In genomic region chr3:21105784-21106183, GRCh38 we compare ENCODE assay signal across 25 cellular contexts.
"Had no signal": no experiment of that assay in that cellular context is flagged by ENCODE, and none has a peak within 500 bp of the region (broad histone marks: within the 10 kb centered on the region; RNA-seq: fewer than 3 reads in every experiment).

No MANE protein-coding gene starts in this region.

- H2AFZ ChIP-seq: parathyroid adenoma had no signal

- DNase-seq: naive thymus-derived CD4-positive, alpha-beta T cell; natural killer cell; occipital lobe; ovary; psoas muscle; right cardiac atrium; right lobe of liver; sigmoid colon; small intestine; stimulated activated CD4-positive, alpha-beta T cell treated with anti-CD3 and anti-CD28 coated beads, Interleukin-15, amount 100 ng/mL, for 24 hours; stimulated activated CD4-positive, alpha-beta T cell treated with anti-CD3 and anti-CD28 coated beads, Interleukin-4, amount 100 ng/mL, for 1 hour; stimulated activated CD4-positive, alpha-beta T cell treated with anti-CD3 and anti-CD28 coated beads, Interleukin-4, amount 100 ng/mL, for 4 hours; stimulated activated CD8-positive, alpha-beta memory T cell treated with anti-CD3 and anti-CD28 coated beads, Interleukin-4, amount 100 ng/mL, for 48 hours; stimulated activated naive B cell treated with anti-CD40 and anti-IgM and Interleukin-4, amounts not matched to agents 10 μg/mL and 1 μg/mL and 100 μg/mL, for 72 hours; stimulated activated naive CD4-positive, alpha-beta T cell treated with Interleukin-2 at 50 U/mL for 16 hours; stomach; tibial artery; transverse colon; upper lobe of right lung; uterus had no signal

- H3K4me3 ChIP-seq: ovary, psoas muscle, right lobe of liver, sigmoid colon, stomach, tibial artery, transverse colon, upper lobe of right lung, uterus had no signal

- H3K4me3 Mint-ChIP-seq: naive thymus-derived CD4-positive, alpha-beta T cell; natural killer cell; nephron; stimulated activated naive B cell treated with anti-CD40 and anti-IgM and Interleukin-4, amounts not matched to agents 10 μg/mL and 1 μg/mL and 100 μg/mL, for 72 hours; stimulated activated naive CD8-positive, alpha-beta T cell treated with anti-CD3 and anti-CD28 coated beads, Interleukin-15, Interleukin-2, amounts not matched to agents 100 ng/mL and 50 ng/mL, for 24 hours; type B pancreatic cell had no signal

- H3K27ac Mint-ChIP-seq: naive thymus-derived CD4-positive, alpha-beta T cell; natural killer cell; nephron; progenitor cell of endocrine pancreas; stimulated activated naive B cell treated with anti-CD40 and anti-IgM and Interleukin-4, amounts not matched to agents 10 μg/mL and 1 μg/mL and 100 μg/mL, for 72 hours; stimulated activated naive CD8-positive, alpha-beta T cell treated with anti-CD3 and anti-CD28 coated beads, Interleukin-15, Interleukin-2, amounts not matched to agents 100 ng/mL and 50 ng/mL, for 24 hours; type B pancreatic cell had no signal

- H3K9me3 ChIP-seq: ovary, right lobe of liver, tibial artery, upper lobe of right lung, uterus had no signal

- H3K36me3 ChIP-seq: ovary, right lobe of liver, sigmoid colon, stomach, tibial artery, transverse colon, upper lobe of right lung, uterus had no signal

- H3K4me1 Mint-ChIP-seq: naive thymus-derived CD4-positive, alpha-beta T cell; natural killer cell; nephron; stimulated activated naive B cell treated with anti-CD40 and anti-IgM and Interleukin-4, amounts not matched to agents 10 μg/mL and 1 μg/mL and 100 μg/mL, for 72 hours had no signal

- H3K4me1 ChIP-seq: parathyroid adenoma, psoas muscle, right lobe of liver, sigmoid colon, stomach, tibial artery, transverse colon, upper lobe of right lung, uterus had no signal

- H3K9me3 Mint-ChIP-seq: type B pancreatic cell had no signal

- H3K27me3 Mint-ChIP-seq: naive thymus-derived CD4-positive, alpha-beta T cell; progenitor cell of endocrine pancreas; stimulated activated naive B cell treated with anti-CD40 and anti-IgM and Interleukin-4, amounts not matched to agents 10 μg/mL and 1 μg/mL and 100 μg/mL, for 72 hours; stimulated activated naive CD8-positive, alpha-beta T cell treated with anti-CD3 and anti-CD28 coated beads, Interleukin-15, Interleukin-2, amounts not matched to agents 100 ng/mL and 50 ng/mL, for 24 hours had no signal

- H3K27me3 ChIP-seq: ovary, right lobe of liver, sigmoid colon, stomach, tibial artery, transverse colon, upper lobe of right lung, uterus had no signal

- H3K36me3 Mint-ChIP-seq: naive thymus-derived CD4-positive, alpha-beta T cell; stimulated activated naive B cell treated with anti-CD40 and anti-IgM and Interleukin-4, amounts not matched to agents 10 μg/mL and 1 μg/mL and 100 μg/mL, for 72 hours; type B pancreatic cell had no signal

- ATAC-seq: naive thymus-derived CD4-positive, alpha-beta T cell; natural killer cell; psoas muscle; right cardiac atrium; stimulated activated naive B cell treated with anti-CD40 and anti-IgM and Interleukin-4, amounts not matched to agents 10 μg/mL and 1 μg/mL and 100 μg/mL, for 72 hours had no signal

- H3K79me2 ChIP-seq: parathyroid adenoma had no signal

- FAIRE-seq: small intestine had no signal

- H3K27ac ChIP-seq: ovary, parathyroid adenoma, psoas muscle, right lobe of liver, sigmoid colon, stomach, tibial artery, transverse colon, upper lobe of right lung, uterus had no signal

- H3K9ac ChIP-seq: parathyroid adenoma had no signal
